8 cellular contexts compared by ENCODE assay signal in genomic region chr17:22462461-22462860, GRCh38.
"Had no signal": no experiment of that assay in that cellular context is flagged by ENCODE, and none has a peak within 500 bp of the region (broad histone marks: within the 10 kb centered on the region; RNA-seq: fewer than 3 reads in every experiment).

No MANE protein-coding gene starts in this region.

- H2AFZ ChIP-seq: GM23248 had no signal

- H3K27ac ChIP-seq: GM23248, HL-60 had no signal

- H3K4me3 ChIP-seq: GM23248, HAP-1, K562 had no signal

- H3K4me1 ChIP-seq: HAP-1 had no signal

- H3K36me3 ChIP-seq: HAP-1 had no signal

- H3K9ac ChIP-seq: GM23248 had no signal

- H3K9me3 ChIP-seq: HAP-1 had no signal

- H3K4me3 Mint-ChIP-seq: HFFc6 had no signal

- DNase-seq: GM23248, GOT3, H7, HFFc6, IMR-90 had no signal

- H3K27ac Mint-ChIP-seq: HFFc6 had no signal
